Comparison of ENCODE assay signal across 1 cellular context in the genomic region with DNA sequence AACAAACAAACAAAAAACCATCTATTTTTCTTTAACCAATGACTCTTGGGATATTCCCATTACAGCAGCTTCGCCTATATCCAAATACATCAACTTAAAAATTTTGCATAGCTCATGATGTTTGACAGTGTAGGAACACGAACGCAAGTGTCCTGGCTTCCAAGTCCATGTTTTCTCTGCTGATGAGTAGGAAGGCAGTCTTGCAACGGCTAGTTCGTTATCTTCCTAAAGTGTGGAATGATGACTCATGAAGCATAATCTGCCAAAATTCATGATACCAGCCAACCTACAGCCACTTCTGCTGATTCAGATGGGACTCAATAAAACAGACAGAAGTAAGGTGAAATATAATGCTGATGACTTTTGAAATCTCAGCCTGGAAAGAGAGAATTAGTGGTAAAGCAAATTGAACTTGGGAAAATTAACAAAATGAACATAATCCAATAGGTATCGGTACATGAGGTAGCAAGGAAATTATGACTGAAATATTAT.
TF ChIP-seq lines count a peak whose summit lies in the region.

No MANE protein-coding gene starts in this region.

TF ChIP-seq in endothelial cell of umbilical vein, 7 proteins besides CTCF, POLR2A, EP300 and RAD21:
- no peak for TF ChIP-seq JUN (IDR thresholded peaks at IDR 0.05; ENCODE audit: borderline replicate concordance, insufficient read depth, insufficient read length, low read depth)
- no peak for TF ChIP-seq MAX (IDR thresholded peaks at IDR 0.05; ENCODE audit: insufficient read depth, insufficient read length)
- TF ChIP-seq EZH2 (IDR thresholded peaks at IDR 0.05; ENCODE audit: borderline replicate concordance, low read depth, low read length, severe bottlenecking), result no peak
- no peak for TF ChIP-seq MYC (IDR thresholded peaks at IDR 0.05; ENCODE audit: low read depth, low read length)
- TF ChIP-seq GATA2 (IDR thresholded peaks at IDR 0.05; ENCODE audit: insufficient read depth, insufficient read length, low read depth, low read length), result peak; percentile 18
- peak; percentile 57 for TF ChIP-seq FOS (IDR thresholded peaks at IDR 0.05; ENCODE audit: borderline replicate concordance, insufficient read depth, low read length)
